Comparison of ENCODE assay signal across 8 cellular contexts in the genomic region with DNA sequence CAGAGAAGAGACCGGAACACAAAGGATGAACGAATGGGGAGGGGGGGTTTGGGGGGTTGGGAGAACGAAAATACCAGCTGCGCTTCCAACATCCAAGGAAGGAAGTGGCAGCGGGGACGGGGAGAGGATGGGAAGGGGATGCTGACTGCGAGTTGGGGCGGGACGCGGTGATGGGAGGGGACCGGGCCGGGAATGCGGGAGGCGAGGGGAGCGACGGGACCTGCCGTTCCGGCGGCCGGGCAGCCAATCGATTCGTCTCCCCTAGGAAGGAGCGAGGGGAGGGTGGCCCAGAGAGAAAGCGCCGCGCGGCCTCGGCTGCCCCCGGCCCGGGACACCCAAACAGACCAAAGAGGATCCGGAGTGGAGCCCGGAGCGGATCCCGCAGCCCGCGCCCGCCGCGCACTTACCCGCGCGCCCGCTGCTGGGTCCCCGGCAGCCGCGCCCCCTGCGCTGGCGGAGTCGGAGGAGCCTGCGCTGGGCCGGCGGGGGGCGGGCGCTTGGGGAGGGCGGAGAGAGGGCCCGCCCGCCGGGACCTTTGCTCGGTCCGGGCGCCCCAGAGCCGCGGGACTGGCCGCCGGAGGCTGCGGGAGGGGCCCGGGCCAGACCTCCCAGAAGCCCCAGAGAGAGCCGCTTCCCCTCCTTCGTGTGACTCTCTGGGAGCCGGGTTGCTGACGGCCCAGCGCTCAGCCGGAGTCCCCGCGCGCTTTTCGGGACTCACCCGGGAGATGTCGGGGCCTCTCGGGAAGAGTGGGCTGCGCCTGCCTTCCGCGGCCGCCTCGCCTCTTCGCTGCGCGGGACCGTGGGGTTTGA. TPM values are rescaled to one million over a fixed set of nuclear protein-coding genes. Genes with fewer than 3 reads are reported as not detected.
DNase-seq lines count a peak whose midpoint lies in the region; ATAC-seq, FAIRE-seq and TF ChIP-seq lines count a peak whose summit lies in the region.

GSDME (minus strand) TSS at position 476 of the 810 bp plus-strand sequence. CDS start 7,690 bp downstream, outside the sequence.

- H3K9me3 ChIP-seq in ascending aorta (no peaks in the 10 kb centered on the region), right atrium auricular region (no peaks in the 10 kb centered on the region)

- no peak for FAIRE-seq in RCC 7860 (lab: Jason Lieb, UNC)

- H3K4me3 ChIP-seq in AG10803 (ENCODE audit: low read length) (peak within 1 kb of the TSS; percentile 74), ascending aorta (peak within 1 kb of the TSS; percentile 78 to 85), right atrium auricular region (peak within 1 kb of the TSS; percentile 67 to 77)

- H3K4me1 ChIP-seq in ascending aorta = peaks cover 0 to 4% of the 10 kb centered on the region in 2 donors
- peaks cover 0 to 9% of the 10 kb centered on the region in 2 donors for H3K4me1 ChIP-seq in right atrium auricular region

- TF ChIP-seq CTCF in AG10803 (conservative IDR thresholded peaks at IDR 0.05; ENCODE audit: low read length) (no peak), ascending aorta (IDR thresholded peaks at IDR 0.05) (no peak), right atrium auricular region (IDR thresholded peaks at IDR 0.05) (no peak)

- no peaks in the 10 kb centered on the region for H3K36me3 ChIP-seq in ascending aorta
- no peaks in the 10 kb centered on the region for H3K36me3 ChIP-seq in right atrium auricular region

- intact Hi-C loops in ascending aorta (cut with DNase I) = loop anchor here (2.0 to 5.0 kb wide), 2 partner anchors 182 to 420 kb away; no protein-coding TSS in a partner anchor
- intact Hi-C loops in posterior cingulate gyrus (cut with DNase I) = loop anchor here (2.0 kb wide), 1 partner anchor 224 kb away; the partner anchor contains the start of gene OSBPL3

- in situ Hi-C loops in G401 (cut with HindIII; ENCODE audit: low sequenced_read_pairs) = no loop called here

- peak; percentile 74 for DNase-seq in AG10803 (ENCODE audit: low read depth)
- peak; percentile 48 for DNase-seq in RCC 7860 (ENCODE audit: low spot score)
- peak in 1 of 2 donors; percentile 80 for DNase-seq in ascending aorta (ENCODE audit: low spot score in 2 of 2)
- no peak for DNase-seq in right atrium auricular region (ENCODE audit: low spot score)
- DNase-seq in posterior cingulate gyrus = peak; percentile 41 to 94 (median 70)
- DNase-seq in G401 (ENCODE audit: low spot score) = no peak

- H3K27ac ChIP-seq in ascending aorta (peak within 1 kb of the TSS; percentile 94 to 95), right atrium auricular region (peak within 1 kb of the TSS; percentile 84)

- H3K27me3 ChIP-seq in ascending aorta = no peaks in the 10 kb centered on the region
- H3K27me3 ChIP-seq in right atrium auricular region = no peaks in the 10 kb centered on the region

- ATAC-seq in GM18867 (IDR thresholded peaks at IDR 0.05; ENCODE audit: unreplicated experiment) = peak; percentile 59
- ATAC-seq in HG03045 (IDR thresholded peaks at IDR 0.05; ENCODE audit: unreplicated experiment) = peak; percentile 68

RNA-seq across cellular contexts. Expression of gene GSDME, which starts in this region (rescaled TPM):
- 14.9 TPM for total RNA-seq in ascending aorta
- 10 to 100 TPM in 1 of 2 donors, 1 to 10 TPM in 1; 7.7 to 11.9 TPM for total RNA-seq in right atrium auricular region
- 1.3 and 4.8 TPM in 2 replicates for total RNA-seq in G401 (2014; rRNA removed; shearing (Covaris generic))

Comparison
In these comparisons a context has a peak if more than half of its experiments do, and no peak if none do; other contexts are left out.
1. DNase-seq: peak in AG10803 (single experiment), RCC 7860 (single experiment) and posterior cingulate gyrus (10 of 10); none in right atrium auricular region (single experiment) and G401 (single experiment).
2. Peak in every context shown above with its lines, with median percentiles within 50 percentile points of each other: H3K4me3 ChIP-seq.